8 cellular contexts compared by ENCODE assay signal in the genomic region with DNA sequence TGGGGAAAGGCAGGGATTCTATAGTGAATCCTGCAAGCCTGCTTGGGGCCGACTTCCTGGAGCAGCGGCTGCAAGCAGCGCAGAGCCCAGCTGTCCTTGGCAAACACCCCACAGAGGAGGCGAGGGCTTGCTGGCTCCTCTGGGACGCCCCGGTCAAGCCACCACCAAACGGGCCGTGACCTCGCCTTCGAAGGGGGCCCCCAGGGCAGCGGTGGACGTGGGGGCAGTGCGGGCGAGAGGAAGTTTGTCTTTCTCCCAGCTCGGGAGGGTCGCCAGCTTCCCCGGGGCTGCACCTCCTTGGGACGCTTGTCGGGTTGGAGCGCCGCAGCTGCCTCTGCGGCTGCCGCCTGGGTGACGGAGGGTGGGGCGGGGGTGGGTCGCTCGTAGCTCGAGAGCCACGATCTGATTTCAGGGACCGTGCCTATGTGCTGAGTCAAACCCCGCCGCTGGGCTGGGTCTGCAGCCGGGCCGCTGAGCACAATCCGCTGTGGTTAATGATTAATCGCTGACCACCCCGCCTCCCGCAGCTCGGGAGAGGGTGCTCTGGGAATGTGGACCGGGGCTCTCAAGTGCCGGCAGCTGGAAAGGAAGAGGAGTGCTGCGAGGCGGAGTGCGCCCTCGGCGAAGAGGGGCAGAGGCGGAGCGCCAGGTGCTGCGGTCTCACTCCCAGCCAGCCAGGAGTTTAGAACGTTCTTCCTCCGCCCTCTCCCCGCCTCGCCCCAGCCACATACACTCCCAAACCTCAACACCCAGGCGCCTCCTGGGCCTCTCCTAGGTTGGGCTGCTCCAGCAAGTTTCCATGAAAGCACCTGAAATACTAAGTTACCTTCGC. TPM values are rescaled to one million over a fixed set of nuclear protein-coding genes. Genes with fewer than 3 reads are reported as not detected.
A peak's percentile ranks its signal among the peaks of the same experiment; 100 is the strongest.
DNase-seq lines count a peak whose midpoint lies in the region; ATAC-seq and TF ChIP-seq lines count a peak whose summit lies in the region.

A gene (plus strand): TSS at position 726 of the 832 bp plus-strand sequence.

- 2% methylated on average over 55 of the region's 55 CpGs for WGBS in liver
- WGBS in suprapubic skin, result 3% methylated on average over 26 of the region's 55 CpGs

- peak within 1 kb of the TSS in 1 of 2 donors; percentile 25 for H3K9ac ChIP-seq in liver (ENCODE audit: low read depth in 1 of 2, low read length in 2 of 2)

- no peak for TF ChIP-seq CTCF in HFF-Myc (IDR thresholded peaks at IDR 0.05; ENCODE audit: low read depth, low read length, missing control alignments)
- TF ChIP-seq CTCF in dorsolateral prefrontal cortex (IDR thresholded peaks at IDR 0.05 in 54 of 56, conservative IDR thresholded peaks at IDR 0.05 in 2 of 56; ENCODE audit: low read depth in 1 of 56, partially characterized antibody in 56 of 56), result no peak
- TF ChIP-seq CTCF in liver (IDR thresholded peaks at IDR 0.05; ENCODE audit: low read depth, low read length, missing input control), result no peak
- no peak for TF ChIP-seq CTCF in suprapubic skin (IDR thresholded peaks at IDR 0.05)
- no peak for TF ChIP-seq CTCF in GM20000 (IDR thresholded peaks at IDR 0.05; ENCODE audit: extremely low read depth, missing control alignments)

- ATAC-seq in GM21367 (IDR thresholded peaks at IDR 0.05; ENCODE audit: unreplicated experiment), result no peak

- H3K27me3 ChIP-seq in dorsolateral prefrontal cortex, result peaks cover 0 to 5% (median 0%) of the 10 kb centered on the region in 45 donors
- no peaks in the 10 kb centered on the region for H3K27me3 ChIP-seq in liver (ENCODE audit: control insufficient read depth in 4 of 4, insufficient read depth in 4 of 4, low read length in 3 of 4)
- no peaks in the 10 kb centered on the region for H3K27me3 ChIP-seq in suprapubic skin

- H3K4me1 ChIP-seq in liver (ENCODE audit: control insufficient read depth in 4 of 4, insufficient read depth in 4 of 4, low read length in 3 of 4) (peaks cover 6 to 51% (median 29%) of the 10 kb centered on the region in 4 donors), suprapubic skin (peaks cover 17% of the 10 kb centered on the region)

- TF ChIP-seq EP300 in suprapubic skin (IDR thresholded peaks at IDR 0.05), result no peak

- TF ChIP-seq POLR2A in suprapubic skin (IDR thresholded peaks at IDR 0.05), result no peak

- H3K27ac ChIP-seq in dorsolateral prefrontal cortex, result peak within 1 kb of the TSS in 5 of 59 donors; percentile 16 to 61 (median 22)
- peak within 1 kb of the TSS; percentile 86 to 93 for H3K27ac ChIP-seq in liver (ENCODE audit: low read depth in 1 of 2, low read length in 2 of 2)
- H3K27ac ChIP-seq in suprapubic skin, result peak within 1 kb of the TSS; percentile 74

- DNase-seq in HFF-Myc (ENCODE audit: extremely low read depth, low read depth) (peak; percentile 80), NCI-H69 (lab: John Stamatoyannopoulos, UW) (peak; percentile 6), dorsolateral prefrontal cortex (peak in 8 of 10 donors; percentile 14 to 59 (median 36)), suprapubic skin (ENCODE audit: low spot score in 2 of 2) (peak; percentile 64 to 81), middle frontal gyrus (ENCODE audit: extremely low spot score, low spot score) (no peak), GM20000 (ENCODE audit: low spot score) (no peak)

- intact Hi-C loops in dorsolateral prefrontal cortex (cut with DNase I), result no loop called here

- peak within 1 kb of the TSS; percentile 46 for H3K4me3 ChIP-seq in HFF-Myc (replicated peaks; ENCODE audit: low read depth, low read length)
- H3K4me3 ChIP-seq in dorsolateral prefrontal cortex, result peak within 1 kb of the TSS; percentile 44 to 84 (median 66)
- peak within 1 kb of the TSS; percentile 11 to 91 (median 75) for H3K4me3 ChIP-seq in liver (ENCODE audit: low read depth in 1 of 3, low read length in 3 of 3)
- peak within 1 kb of the TSS; percentile 68 for H3K4me3 ChIP-seq in suprapubic skin

- TF ChIP-seq RAD21 in liver (IDR thresholded peaks at IDR 0.05), result peak; percentile 48 to 49

- H3K9me3 ChIP-seq in liver (ENCODE audit: control insufficient read depth in 4 of 4, low read length in 3 of 4), result no peaks in the 10 kb centered on the region
- no peaks in the 10 kb centered on the region for H3K9me3 ChIP-seq in suprapubic skin

- H3K36me3 ChIP-seq in liver (ENCODE audit: control insufficient read depth in 4 of 4, insufficient read depth in 3 of 4, low read depth in 1 of 4, low read length in 3 of 4) (no peaks in the 10 kb centered on the region), suprapubic skin (no peaks in the 10 kb centered on the region)

TF ChIP-seq in liver, 16 proteins besides CTCF, POLR2A, EP300 and RAD21:
- TF ChIP-seq FOXA1 (IDR thresholded peaks at IDR 0.05), result no peak
- TF ChIP-seq, protein P1, sequence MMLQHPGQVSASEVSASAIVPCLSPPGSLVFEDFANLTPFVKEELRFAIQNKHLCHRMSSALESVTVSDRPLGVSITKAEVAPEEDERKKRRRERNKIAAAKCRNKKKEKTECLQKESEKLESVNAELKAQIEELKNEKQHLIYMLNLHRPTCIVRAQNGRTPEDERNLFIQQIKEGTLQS (IDR thresholded peaks at IDR 0.05), result no peak
- peak; percentile 41 to 56 for TF ChIP-seq RXRA (IDR thresholded peaks at IDR 0.05)
- TF ChIP-seq FOXA2 (IDR thresholded peaks at IDR 0.05), result no peak
- peak; percentile 68 for TF ChIP-seq YY1 (IDR thresholded peaks at IDR 0.05)
- peak; percentile 84 for TF ChIP-seq TAF1 (conservative IDR thresholded peaks at IDR 0.05)
- TF ChIP-seq GABPA (IDR thresholded peaks at IDR 0.05 in 1 of 2, conservative IDR thresholded peaks at IDR 0.05 in 1 of 2), result peak in 1 of 2 donors; percentile 74
- TF ChIP-seq, protein P2, sequence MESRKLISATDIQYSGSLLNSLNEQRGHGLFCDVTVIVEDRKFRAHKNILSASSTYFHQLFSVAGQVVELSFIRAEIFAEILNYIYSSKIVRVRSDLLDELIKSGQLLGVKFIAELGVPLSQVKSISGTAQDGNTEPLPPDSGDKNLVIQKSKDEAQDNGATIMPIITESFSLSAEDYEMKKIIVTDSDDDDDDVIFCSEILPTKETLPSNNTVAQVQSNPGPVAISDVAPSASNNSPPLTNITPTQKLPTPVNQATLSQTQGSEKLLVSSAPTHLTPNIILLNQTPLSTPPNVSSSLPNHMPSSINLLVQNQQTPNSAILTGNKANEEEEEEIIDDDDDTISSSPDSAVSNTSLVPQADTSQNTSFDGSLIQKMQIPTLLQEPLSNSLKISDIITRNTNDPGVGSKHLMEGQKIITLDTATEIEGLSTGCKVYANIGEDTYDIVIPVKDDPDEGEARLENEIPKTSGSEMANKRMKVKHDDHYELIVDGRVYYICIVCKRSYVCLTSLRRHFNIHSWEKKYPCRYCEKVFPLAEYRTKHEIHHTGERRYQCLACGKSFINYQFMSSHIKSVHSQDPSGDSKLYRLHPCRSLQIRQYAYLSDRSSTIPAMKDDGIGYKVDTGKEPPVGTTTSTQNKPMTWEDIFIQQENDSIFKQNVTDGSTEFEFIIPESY (IDR thresholded peaks at IDR 0.05), result peak; percentile 35
- peak; percentile 54 to 69 for TF ChIP-seq JUND (IDR thresholded peaks at IDR 0.05)
- peak; percentile 80 for TF ChIP-seq SP1 (IDR thresholded peaks at IDR 0.05)
- TF ChIP-seq NR2F2 (IDR thresholded peaks at IDR 0.05), result no peak
- TF ChIP-seq, protein P3, sequence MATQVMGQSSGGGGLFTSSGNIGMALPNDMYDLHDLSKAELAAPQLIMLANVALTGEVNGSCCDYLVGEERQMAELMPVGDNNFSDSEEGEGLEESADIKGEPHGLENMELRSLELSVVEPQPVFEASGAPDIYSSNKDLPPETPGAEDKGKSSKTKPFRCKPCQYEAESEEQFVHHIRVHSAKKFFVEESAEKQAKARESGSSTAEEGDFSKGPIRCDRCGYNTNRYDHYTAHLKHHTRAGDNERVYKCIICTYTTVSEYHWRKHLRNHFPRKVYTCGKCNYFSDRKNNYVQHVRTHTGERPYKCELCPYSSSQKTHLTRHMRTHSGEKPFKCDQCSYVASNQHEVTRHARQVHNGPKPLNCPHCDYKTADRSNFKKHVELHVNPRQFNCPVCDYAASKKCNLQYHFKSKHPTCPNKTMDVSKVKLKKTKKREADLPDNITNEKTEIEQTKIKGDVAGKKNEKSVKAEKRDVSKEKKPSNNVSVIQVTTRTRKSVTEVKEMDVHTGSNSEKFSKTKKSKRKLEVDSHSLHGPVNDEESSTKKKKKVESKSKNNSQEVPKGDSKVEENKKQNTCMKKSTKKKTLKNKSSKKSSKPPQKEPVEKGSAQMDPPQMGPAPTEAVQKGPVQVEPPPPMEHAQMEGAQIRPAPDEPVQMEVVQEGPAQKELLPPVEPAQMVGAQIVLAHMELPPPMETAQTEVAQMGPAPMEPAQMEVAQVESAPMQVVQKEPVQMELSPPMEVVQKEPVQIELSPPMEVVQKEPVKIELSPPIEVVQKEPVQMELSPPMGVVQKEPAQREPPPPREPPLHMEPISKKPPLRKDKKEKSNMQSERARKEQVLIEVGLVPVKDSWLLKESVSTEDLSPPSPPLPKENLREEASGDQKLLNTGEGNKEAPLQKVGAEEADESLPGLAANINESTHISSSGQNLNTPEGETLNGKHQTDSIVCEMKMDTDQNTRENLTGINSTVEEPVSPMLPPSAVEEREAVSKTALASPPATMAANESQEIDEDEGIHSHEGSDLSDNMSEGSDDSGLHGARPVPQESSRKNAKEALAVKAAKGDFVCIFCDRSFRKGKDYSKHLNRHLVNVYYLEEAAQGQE (IDR thresholded peaks at IDR 0.05), result peak; percentile 81
- TF ChIP-seq, protein P4, sequence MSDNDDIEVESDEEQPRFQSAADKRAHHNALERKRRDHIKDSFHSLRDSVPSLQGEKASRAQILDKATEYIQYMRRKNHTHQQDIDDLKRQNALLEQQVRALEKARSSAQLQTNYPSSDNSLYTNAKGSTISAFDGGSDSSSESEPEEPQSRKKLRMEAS (IDR thresholded peaks at IDR 0.05), result peak; percentile 81
- peak; percentile 63 to 77 for TF ChIP-seq HNF4A (conservative IDR thresholded peaks at IDR 0.05)
- TF ChIP-seq EGR1 (IDR thresholded peaks at IDR 0.05; ENCODE audit: low read depth in 2 of 2), result peak in 1 of 2 donors; percentile 21
- TF ChIP-seq HNF4G (IDR thresholded peaks at IDR 0.05), result peak; percentile 13

RNA-seq across cellular contexts. Expression of the gene that starts here (rescaled TPM):
- total RNA-seq in dorsolateral prefrontal cortex, result 1 to 10 TPM in 25 of 120 experiments, under 1 TPM in 91, not detected in 4; 0.25 to 2.3 (median 0.68) TPM
- total RNA-seq in liver, result 10 to 100 TPM in 1 of 2 donors, 1 to 10 TPM in 1; 2.2 to 13.0 TPM
- polyA plus RNA-seq in liver, result 1 to 10 TPM; 2.2 to 3.3 TPM
- 1 to 10 TPM in 3 of 4 donors, under 1 TPM in 1; 0.72 to 1.6 (median 1.4) TPM for total RNA-seq in suprapubic skin

Comparison
In these comparisons a context has a peak if more than half of its experiments do, and no peak if none do; other contexts are left out.
1. DNase-seq: peak in HFF-Myc (single experiment), NCI-H69 (single experiment), dorsolateral prefrontal cortex (8 of 10) and suprapubic skin (2 of 2); none in middle frontal gyrus (single experiment) and GM20000 (single experiment).
2. Peak in every context shown above with its lines, with median percentiles within 50 percentile points of each other: H3K4me3 ChIP-seq.